ENCODE assay signal across 20 cellular contexts in genomic region chr13:29077051-29077813, GRCh38.
A peak's percentile ranks its signal among the peaks of the same experiment; 100 is the strongest.
DNase-seq lines count a peak whose midpoint lies in the region; ATAC-seq, FAIRE-seq and TF ChIP-seq lines count a peak whose summit lies in the region.
"Had no signal": no experiment of that assay in that cellular context is flagged by ENCODE, and none has a peak within 500 bp of the region (broad histone marks: within the 10 kb centered on the region; RNA-seq: fewer than 3 reads in every experiment).

No MANE protein-coding gene starts in this region.

- H3K27ac ChIP-seq in CD4-positive, alpha-beta memory T cell (ENCODE audit: low read depth, low read length) = no peak overlapping the region
- H3K27ac ChIP-seq in left ventricle myocardium inferior (replicated peaks) = peak overlapping the region; percentile 68
- H3K27ac ChIP-seq in pancreas = peak overlapping the region in 2 of 4 donors; percentile 10 to 50
- H3K27ac ChIP-seq: C4-2B had no signal

- ATAC-seq in T-helper 17 cell (no peak), pancreas (peak; percentile 63 to 92 (median 72)), HG02678 (IDR thresholded peaks at IDR 0.05; ENCODE audit: unreplicated experiment) (no peak)
- ATAC-seq: GM12878 had no signal

- H3K4me3 Mint-ChIP-seq in CD4-positive, alpha-beta memory T cell = peak overlapping the region in 4 of 8 donors; percentile 2 to 61 (median 14)
- peak overlapping the region; percentile 13 for H3K4me3 Mint-ChIP-seq in T-helper 17 cell

- H3K9me3 Mint-ChIP-seq in CD4-positive, alpha-beta memory T cell = peaks cover 0 to 14% (median 3%) of the 10 kb centered on the region in 8 donors

- POLR2A ChIA-PET in CD4-positive, alpha-beta memory T cell (lab: Charles Lee; ENCODE audit: partially characterized antibody) = no interaction called here

- 11 to 16% methylated on average over 3 of the region's 3 CpGs for WGBS in pancreas, 2 donors

- CTCF ChIA-PET in CD4-positive, alpha-beta memory T cell (lab: Charles Lee; ENCODE audit: partially characterized antibody) = no interaction called here

- no peak for TF ChIP-seq CTCF in left ventricle myocardium inferior (IDR thresholded peaks at IDR 0.05; ENCODE audit: borderline replicate concordance)
- no peak for TF ChIP-seq CTCF in pancreas (IDR thresholded peaks at IDR 0.05)

- no peaks in the 10 kb centered on the region for H3K9me3 ChIP-seq in CD4-positive, alpha-beta memory T cell (ENCODE audit: control insufficient read depth in 1 of 2, low read length in 2 of 2)
- H3K9me3 ChIP-seq in T-helper 17 cell (ENCODE audit: control insufficient read depth, low read length, poor library complexity, severe bottlenecking) (peaks cover 6% of the 10 kb centered on the region), left ventricle myocardium inferior (replicated peaks) (peaks cover 27% of the 10 kb centered on the region), pancreas (no peaks in the 10 kb centered on the region)

- H3K27ac Mint-ChIP-seq in CD4-positive, alpha-beta memory T cell = peak overlapping the region in 5 of 7 donors; percentile 18 to 83 (median 65)
- peak overlapping the region; percentile 66 for H3K27ac Mint-ChIP-seq in T-helper 17 cell

- H3K4me1 Mint-ChIP-seq in CD4-positive, alpha-beta memory T cell = peaks cover 15 to 30% (median 23%) of the 10 kb centered on the region in 4 donors
- H3K4me1 Mint-ChIP-seq in T-helper 17 cell = peaks cover 11% of the 10 kb centered on the region

- no peak for FAIRE-seq in pancreas (lab: Jason Lieb, UNC)
- FAIRE-seq: GM12878, RCC 7860 had no signal

- intact Hi-C loops in CD4-positive, alpha-beta memory T cell (cut with micrococcal nuclease) = no loop called here
- intact Hi-C loops in left ventricle myocardium inferior (cut with micrococcal nuclease) = no loop called here
- intact Hi-C loops in pancreas (cut with DNase I) = no loop called here

- H3K4me1 ChIP-seq in CD4-positive, alpha-beta memory T cell (ENCODE audit: insufficient read depth, low read length) = peaks cover 28% of the 10 kb centered on the region
- H3K4me1 ChIP-seq in left ventricle myocardium inferior (peaks cover 27% of the 10 kb centered on the region), pancreas (peaks cover 0 to 5% (median 0%) of the 10 kb centered on the region in 3 donors)

- no peak for DNase-seq in CD4-positive, alpha-beta memory T cell
- no peak for DNase-seq in T-helper 17 cell
- no peak for DNase-seq in left ventricle myocardium inferior
- DNase-seq in pancreas = no peak
- DNase-seq in activated T-cell treated with anti-CD3 and anti-CD28 coated beads for 4 hours = no peak
- no peak for DNase-seq in activated effector memory CD4-positive, alpha-beta T cell treated with Interleukin-2 at 50 U/mL for 16 hours
- DNase-seq: COR-L47, DMS79, H7, Kasumi-1, NCI-H187, NCI-H2107, NCI-H226, NCI-H510A treated with DMSO at 0.1 percent for 48 hours, NCI-H82, SHP77 had no signal

- no peaks in the 10 kb centered on the region for H3K27me3 Mint-ChIP-seq in CD4-positive, alpha-beta memory T cell
- no peaks in the 10 kb centered on the region for H3K27me3 Mint-ChIP-seq in T-helper 17 cell

- H3K27me3 ChIP-seq in CD4-positive, alpha-beta memory T cell (ENCODE audit: insufficient read depth, low read length) = no peaks in the 10 kb centered on the region
- H3K27me3 ChIP-seq in left ventricle myocardium inferior (ENCODE audit: low read depth) (no peaks in the 10 kb centered on the region), pancreas (no peaks in the 10 kb centered on the region)

- H3K4me3 ChIP-seq in CD4-positive, alpha-beta memory T cell (ENCODE audit: low read length in 2 of 2) = no peak overlapping the region
- H3K4me3 ChIP-seq in left ventricle myocardium inferior (no peak overlapping the region), pancreas (no peak overlapping the region)
- H3K4me3 ChIP-seq: GM12878 had no signal

- no peaks in the 10 kb centered on the region for H3K36me3 Mint-ChIP-seq in CD4-positive, alpha-beta memory T cell
- no peaks in the 10 kb centered on the region for H3K36me3 Mint-ChIP-seq in T-helper 17 cell (ENCODE audit: low read depth)

- no peaks in the 10 kb centered on the region for H3K36me3 ChIP-seq in CD4-positive, alpha-beta memory T cell (ENCODE audit: insufficient read depth, low read length)
- H3K36me3 ChIP-seq in left ventricle myocardium inferior = no peaks in the 10 kb centered on the region
- H3K36me3 ChIP-seq in pancreas = no peaks in the 10 kb centered on the region

Comparison
In these comparisons a context has a peak if more than half of its experiments do, and no peak if none do; other contexts are left out.
1. ATAC-seq: peak in pancreas (4 of 4); none in T-helper 17 cell (single experiment) and HG02678 (single experiment).